In genomic region chr7:116970148-116970910, GRCh38 we compare ENCODE assay signal across 13 cellular contexts. TPM values are rescaled to one million over a fixed set of nuclear protein-coding genes. Genes with fewer than 3 reads are reported as not detected.
DNase-seq lines count a peak whose midpoint lies in the region; ATAC-seq and TF ChIP-seq lines count a peak whose summit lies in the region.
"Had no signal": no experiment of that assay in that cellular context is flagged by ENCODE, and none has a peak within 500 bp of the region (broad histone marks: within the 10 kb centered on the region; RNA-seq: fewer than 3 reads in every experiment).

No MANE protein-coding gene starts in this region.

- ATAC-seq in GM18508 (IDR thresholded peaks at IDR 0.05; ENCODE audit: insufficient read depth, unreplicated experiment): peak; percentile 51
- peak; percentile 40 for ATAC-seq in GM21367 (IDR thresholded peaks at IDR 0.05; ENCODE audit: unreplicated experiment)
- peak; percentile 50 for ATAC-seq in HG03064 (IDR thresholded peaks at IDR 0.05; ENCODE audit: low read depth, unreplicated experiment)
- ATAC-seq in Panc1: no peak
- ATAC-seq: activated CD8-positive, alpha-beta T cell treated with anti-CD3 and anti-CD28 coated beads, Interleukin-2, amount 10 ng/mL, durations not matched to agents 7 days and 5 days had no signal

- BruUV-seq in Panc1 (replicated peaks; lab: Mats Ljungman, UMichigan): TSS peak; percentile 8

- no peaks in the 10 kb centered on the region for H3K36me3 ChIP-seq in Panc1 (ENCODE audit: control insufficient read depth, insufficient read depth, low read length)

- H3K4me1 ChIP-seq in Panc1 (ENCODE audit: control insufficient read depth, insufficient read depth, low read length): no peaks in the 10 kb centered on the region

- intact Hi-C loops in Panc1 (cut with micrococcal nuclease; ENCODE audit: unreplicated experiment): no loop called here

- no peaks in the 10 kb centered on the region for H3K27me3 ChIP-seq in Panc1 (ENCODE audit: control insufficient read depth, insufficient read depth, low read length)

- H3K27ac ChIP-seq in Panc1 (ENCODE audit: low read length): no peak overlapping the region

- TF ChIP-seq CTCF in Panc1 (IDR thresholded peaks at IDR 0.05): no peak

- POLR2A ChIA-PET in Panc1 (lab: Charles Lee): no interaction called here

- CTCF ChIA-PET in Panc1 (lab: Charles Lee): no interaction called here

- no peaks in the 10 kb centered on the region for H3K9me3 ChIP-seq in Panc1 (ENCODE audit: control insufficient read depth, insufficient read depth, low read depth, low read length)

- in situ Hi-C loops in Panc1 (cut with HindIII; ENCODE audit: low pct_unique_long_range_greater_than_20kb, low sequenced_read_pairs): no loop called here
- in situ Hi-C loops in ACHN (cut with HindIII; ENCODE audit: low pct_ligation_motif_present, low pct_unique_long_range_greater_than_20kb, low sequenced_read_pairs): no loop called here

- DNase-seq in Panc1 (ENCODE audit: low read depth, low spot score): no peak
- no peak for DNase-seq in ACHN
- no peak for DNase-seq in amygdala (lab: John Stamatoyannopoulos, UW)
- DNase-seq in stimulated activated naive CD4-positive, alpha-beta T cell treated with Interleukin-2 at 50 U/mL for 16 hours (lab: John Stamatoyannopoulos, UW): no peak
- DNase-seq in activated effector memory CD4-positive, alpha-beta T cell treated with anti-CD3 and anti-CD28 coated beads, Interleukin-2, amount 50 U/mL, for 16 hours: no peak
- DNase-seq: activated CD8-positive, alpha-beta T cell treated with anti-CD3 and anti-CD28 coated beads, Interleukin-2, amount 10 ng/mL, durations not matched to agents 7 days and 5 days; anterior cingulate cortex; NCI-H1105 treated with DMSO at 0.1 percent for 48 hours; stimulated activated naive B cell treated with anti-CD40 and anti-IgM and Interleukin-4, amounts not matched to agents 10 μg/mL and 1 μg/mL and 100 μg/mL, for 72 hours had no signal

- no peak overlapping the region for H3K4me3 ChIP-seq in Panc1 (ENCODE audit: low read depth in 2 of 2, low read length in 2 of 2)
- H3K4me3 ChIP-seq: lung had no signal

RNA-seq across cellular contexts. Expression of gene ST7, which starts 17.0 kb away (rescaled TPM):
- total RNA-seq in Panc1 (2021; ENCODE audit: unreplicated experiment): 19.6 TPM
- polyA plus RNA-seq in Panc1 (2012; ENCODE audit: insufficient read length): 14.3 TPM
